1 cellular context compared by ENCODE assay signal in the genomic region with DNA sequence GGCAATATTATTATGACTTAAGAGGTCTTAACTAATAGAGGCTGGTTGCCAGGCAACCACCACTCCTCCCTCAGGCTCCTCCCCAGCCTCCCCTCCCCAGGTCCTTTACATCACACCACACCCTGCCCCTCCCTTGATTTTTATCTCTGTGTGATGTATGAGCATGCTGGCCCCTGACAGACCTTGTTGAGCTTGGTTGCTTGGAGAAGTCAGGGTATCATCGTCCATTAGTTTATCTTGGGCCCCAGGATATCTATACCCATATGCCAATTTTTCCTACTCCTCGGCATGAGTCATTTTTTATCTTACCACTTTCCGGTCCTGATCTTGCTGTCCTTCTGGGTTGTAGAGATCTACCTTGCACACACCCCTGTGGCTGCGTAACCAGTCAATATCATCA.
A peak's percentile ranks its signal among the peaks of the same experiment; 100 is the strongest.
TF ChIP-seq lines count a peak whose summit lies in the region.

No MANE protein-coding gene starts in this region.

TF ChIP-seq in K562, 482 proteins besides CTCF, POLR2A, EP300 and RAD21 (continued from another document and continues in another):
- TF ChIP-seq, protein P1, sequence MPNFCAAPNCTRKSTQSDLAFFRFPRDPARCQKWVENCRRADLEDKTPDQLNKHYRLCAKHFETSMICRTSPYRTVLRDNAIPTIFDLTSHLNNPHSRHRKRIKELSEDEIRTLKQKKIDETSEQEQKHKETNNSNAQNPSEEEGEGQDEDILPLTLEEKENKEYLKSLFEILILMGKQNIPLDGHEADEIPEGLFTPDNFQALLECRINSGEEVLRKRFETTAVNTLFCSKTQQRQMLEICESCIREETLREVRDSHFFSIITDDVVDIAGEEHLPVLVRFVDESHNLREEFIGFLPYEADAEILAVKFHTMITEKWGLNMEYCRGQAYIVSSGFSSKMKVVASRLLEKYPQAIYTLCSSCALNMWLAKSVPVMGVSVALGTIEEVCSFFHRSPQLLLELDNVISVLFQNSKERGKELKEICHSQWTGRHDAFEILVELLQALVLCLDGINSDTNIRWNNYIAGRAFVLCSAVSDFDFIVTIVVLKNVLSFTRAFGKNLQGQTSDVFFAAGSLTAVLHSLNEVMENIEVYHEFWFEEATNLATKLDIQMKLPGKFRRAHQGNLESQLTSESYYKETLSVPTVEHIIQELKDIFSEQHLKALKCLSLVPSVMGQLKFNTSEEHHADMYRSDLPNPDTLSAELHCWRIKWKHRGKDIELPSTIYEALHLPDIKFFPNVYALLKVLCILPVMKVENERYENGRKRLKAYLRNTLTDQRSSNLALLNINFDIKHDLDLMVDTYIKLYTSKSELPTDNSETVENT (CRISPR knock-in tag; IDR thresholded peaks at IDR 0.05), result no peak
- TF ChIP-seq MTA1 (IDR thresholded peaks at IDR 0.05; ENCODE audit: borderline replicate concordance), result 0 out of 2 replicates have a peak, but pooled peaks have one; percentile 44
- TF ChIP-seq GTF2F1 (IDR thresholded peaks at IDR 0.05; ENCODE audit: low read depth, low read length), result no peak
- peak; percentile 73 for TF ChIP-seq HDAC3 (IDR thresholded peaks at IDR 0.05; ENCODE audit: borderline replicate concordance, partially characterized antibody)
- TF ChIP-seq PHB (CRISPR knock-in tag; IDR thresholded peaks at IDR 0.05), result no peak
- peak in 1 of 2 experiments; percentile 62; a peak in 2 of 4 replicates for TF ChIP-seq HDAC1 (IDR thresholded peaks at IDR 0.05)
- TF ChIP-seq GABPA (tag; conservative IDR thresholded peaks at IDR 0.05; ENCODE audit: low read depth), result no peak
- TF ChIP-seq, protein P2, sequence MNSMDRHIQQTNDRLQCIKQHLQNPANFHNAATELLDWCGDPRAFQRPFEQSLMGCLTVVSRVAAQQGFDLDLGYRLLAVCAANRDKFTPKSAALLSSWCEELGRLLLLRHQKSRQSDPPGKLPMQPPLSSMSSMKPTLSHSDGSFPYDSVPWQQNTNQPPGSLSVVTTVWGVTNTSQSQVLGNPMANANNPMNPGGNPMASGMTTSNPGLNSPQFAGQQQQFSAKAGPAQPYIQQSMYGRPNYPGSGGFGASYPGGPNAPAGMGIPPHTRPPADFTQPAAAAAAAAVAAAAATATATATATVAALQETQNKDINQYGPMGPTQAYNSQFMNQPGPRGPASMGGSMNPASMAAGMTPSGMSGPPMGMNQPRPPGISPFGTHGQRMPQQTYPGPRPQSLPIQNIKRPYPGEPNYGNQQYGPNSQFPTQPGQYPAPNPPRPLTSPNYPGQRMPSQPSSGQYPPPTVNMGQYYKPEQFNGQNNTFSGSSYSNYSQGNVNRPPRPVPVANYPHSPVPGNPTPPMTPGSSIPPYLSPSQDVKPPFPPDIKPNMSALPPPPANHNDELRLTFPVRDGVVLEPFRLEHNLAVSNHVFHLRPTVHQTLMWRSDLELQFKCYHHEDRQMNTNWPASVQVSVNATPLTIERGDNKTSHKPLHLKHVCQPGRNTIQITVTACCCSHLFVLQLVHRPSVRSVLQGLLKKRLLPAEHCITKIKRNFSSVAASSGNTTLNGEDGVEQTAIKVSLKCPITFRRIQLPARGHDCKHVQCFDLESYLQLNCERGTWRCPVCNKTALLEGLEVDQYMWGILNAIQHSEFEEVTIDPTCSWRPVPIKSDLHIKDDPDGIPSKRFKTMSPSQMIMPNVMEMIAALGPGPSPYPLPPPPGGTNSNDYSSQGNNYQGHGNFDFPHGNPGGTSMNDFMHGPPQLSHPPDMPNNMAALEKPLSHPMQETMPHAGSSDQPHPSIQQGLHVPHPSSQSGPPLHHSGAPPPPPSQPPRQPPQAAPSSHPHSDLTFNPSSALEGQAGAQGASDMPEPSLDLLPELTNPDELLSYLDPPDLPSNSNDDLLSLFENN (IDR thresholded peaks at IDR 0.05; ENCODE audit: low read depth in 2 of 2, low read length in 2 of 2), result peak in 1 of 2 experiments; percentile 94; a peak in 2 of 4 replicates
- TF ChIP-seq ZNF75A (CRISPR knock-in tag; IDR thresholded peaks at IDR 0.05), result no peak
- TF ChIP-seq FUS (optimal IDR thresholded peaks at IDR 0.05; ENCODE audit: low read depth, low read length), result no peak
- peak; percentile 96 for TF ChIP-seq JUND (IDR thresholded peaks at IDR 0.05; ENCODE audit: borderline replicate concordance, low read depth, low read length)
- peak; percentile 94; the same call in 2 of the 3 replicates for TF ChIP-seq JUND (tag; IDR thresholded peaks at IDR 0.05; ENCODE audit: borderline replicate concordance, low read depth, low read length)
- peak; percentile 98 for TF ChIP-seq FOSL1 (tag; conservative IDR thresholded peaks at IDR 0.05)
- TF ChIP-seq NFE2 (IDR thresholded peaks at IDR 0.05; ENCODE audit: low read depth), result peak; percentile 36; the same call in 1 of the 2 replicates
- TF ChIP-seq NFIC (IDR thresholded peaks at IDR 0.05), result peak; percentile 88
- peak; percentile 27; the same call in 1 of the 2 replicates for TF ChIP-seq ZNF274 (IDR thresholded peaks at IDR 0.05; ENCODE audit: borderline replicate concordance, low read depth, low read length)
- TF ChIP-seq ZNF324 (CRISPR knock-in tag; IDR thresholded peaks at IDR 0.05), result no peak
- no peak for TF ChIP-seq XRCC3 (IDR thresholded peaks at IDR 0.05)
- TF ChIP-seq U2AF1 (optimal IDR thresholded peaks at IDR 0.05; ENCODE audit: low read depth, low read length), result no peak
- TF ChIP-seq, protein P3, sequence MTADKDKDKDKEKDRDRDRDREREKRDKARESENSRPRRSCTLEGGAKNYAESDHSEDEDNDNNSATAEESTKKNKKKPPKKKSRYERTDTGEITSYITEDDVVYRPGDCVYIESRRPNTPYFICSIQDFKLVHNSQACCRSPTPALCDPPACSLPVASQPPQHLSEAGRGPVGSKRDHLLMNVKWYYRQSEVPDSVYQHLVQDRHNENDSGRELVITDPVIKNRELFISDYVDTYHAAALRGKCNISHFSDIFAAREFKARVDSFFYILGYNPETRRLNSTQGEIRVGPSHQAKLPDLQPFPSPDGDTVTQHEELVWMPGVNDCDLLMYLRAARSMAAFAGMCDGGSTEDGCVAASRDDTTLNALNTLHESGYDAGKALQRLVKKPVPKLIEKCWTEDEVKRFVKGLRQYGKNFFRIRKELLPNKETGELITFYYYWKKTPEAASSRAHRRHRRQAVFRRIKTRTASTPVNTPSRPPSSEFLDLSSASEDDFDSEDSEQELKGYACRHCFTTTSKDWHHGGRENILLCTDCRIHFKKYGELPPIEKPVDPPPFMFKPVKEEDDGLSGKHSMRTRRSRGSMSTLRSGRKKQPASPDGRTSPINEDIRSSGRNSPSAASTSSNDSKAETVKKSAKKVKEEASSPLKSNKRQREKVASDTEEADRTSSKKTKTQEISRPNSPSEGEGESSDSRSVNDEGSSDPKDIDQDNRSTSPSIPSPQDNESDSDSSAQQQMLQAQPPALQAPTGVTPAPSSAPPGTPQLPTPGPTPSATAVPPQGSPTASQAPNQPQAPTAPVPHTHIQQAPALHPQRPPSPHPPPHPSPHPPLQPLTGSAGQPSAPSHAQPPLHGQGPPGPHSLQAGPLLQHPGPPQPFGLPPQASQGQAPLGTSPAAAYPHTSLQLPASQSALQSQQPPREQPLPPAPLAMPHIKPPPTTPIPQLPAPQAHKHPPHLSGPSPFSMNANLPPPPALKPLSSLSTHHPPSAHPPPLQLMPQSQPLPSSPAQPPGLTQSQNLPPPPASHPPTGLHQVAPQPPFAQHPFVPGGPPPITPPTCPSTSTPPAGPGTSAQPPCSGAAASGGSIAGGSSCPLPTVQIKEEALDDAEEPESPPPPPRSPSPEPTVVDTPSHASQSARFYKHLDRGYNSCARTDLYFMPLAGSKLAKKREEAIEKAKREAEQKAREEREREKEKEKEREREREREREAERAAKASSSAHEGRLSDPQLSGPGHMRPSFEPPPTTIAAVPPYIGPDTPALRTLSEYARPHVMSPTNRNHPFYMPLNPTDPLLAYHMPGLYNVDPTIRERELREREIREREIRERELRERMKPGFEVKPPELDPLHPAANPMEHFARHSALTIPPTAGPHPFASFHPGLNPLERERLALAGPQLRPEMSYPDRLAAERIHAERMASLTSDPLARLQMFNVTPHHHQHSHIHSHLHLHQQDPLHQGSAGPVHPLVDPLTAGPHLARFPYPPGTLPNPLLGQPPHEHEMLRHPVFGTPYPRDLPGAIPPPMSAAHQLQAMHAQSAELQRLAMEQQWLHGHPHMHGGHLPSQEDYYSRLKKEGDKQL (CRISPR knock-in tag; IDR thresholded peaks at IDR 0.05; ENCODE audit: borderline replicate concordance), result no peak
- TF ChIP-seq ZNF384 (IDR thresholded peaks at IDR 0.05; ENCODE audit: low read depth, low read length), result no peak
- TF ChIP-seq MAFF (IDR thresholded peaks at IDR 0.05; ENCODE audit: low read length), result no peak
- peak; percentile 47; the same call in 1 of the 2 replicates for TF ChIP-seq MBD2 (IDR thresholded peaks at IDR 0.05; ENCODE audit: borderline replicate concordance, low read depth)
- no peak for TF ChIP-seq ZNF830 (CRISPR knock-in tag; IDR thresholded peaks at IDR 0.05)
- no peak for TF ChIP-seq TAF1 (IDR thresholded peaks at IDR 0.05; ENCODE audit: control insufficient read depth, extremely low read depth, insufficient read depth, low read length, severe bottlenecking)
- peak in 1 of 2 experiments; percentile 73; a peak in 2 of 4 replicates for TF ChIP-seq RCOR1 (IDR thresholded peaks at IDR 0.05; ENCODE audit: borderline replicate concordance in 1 of 2, low read depth in 2 of 2, low read length in 2 of 2)
- TF ChIP-seq ZC3H8 (IDR thresholded peaks at IDR 0.05), result no peak
- TF ChIP-seq, protein P4, sequence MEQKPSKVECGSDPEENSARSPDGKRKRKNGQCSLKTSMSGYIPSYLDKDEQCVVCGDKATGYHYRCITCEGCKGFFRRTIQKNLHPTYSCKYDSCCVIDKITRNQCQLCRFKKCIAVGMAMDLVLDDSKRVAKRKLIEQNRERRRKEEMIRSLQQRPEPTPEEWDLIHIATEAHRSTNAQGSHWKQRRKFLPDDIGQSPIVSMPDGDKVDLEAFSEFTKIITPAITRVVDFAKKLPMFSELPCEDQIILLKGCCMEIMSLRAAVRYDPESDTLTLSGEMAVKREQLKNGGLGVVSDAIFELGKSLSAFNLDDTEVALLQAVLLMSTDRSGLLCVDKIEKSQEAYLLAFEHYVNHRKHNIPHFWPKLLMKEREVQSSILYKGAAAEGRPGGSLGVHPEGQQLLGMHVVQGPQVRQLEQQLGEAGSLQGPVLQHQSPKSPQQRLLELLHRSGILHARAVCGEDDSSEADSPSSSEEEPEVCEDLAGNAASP (IDR thresholded peaks at IDR 0.05), result no peak
- TF ChIP-seq, protein P5, sequence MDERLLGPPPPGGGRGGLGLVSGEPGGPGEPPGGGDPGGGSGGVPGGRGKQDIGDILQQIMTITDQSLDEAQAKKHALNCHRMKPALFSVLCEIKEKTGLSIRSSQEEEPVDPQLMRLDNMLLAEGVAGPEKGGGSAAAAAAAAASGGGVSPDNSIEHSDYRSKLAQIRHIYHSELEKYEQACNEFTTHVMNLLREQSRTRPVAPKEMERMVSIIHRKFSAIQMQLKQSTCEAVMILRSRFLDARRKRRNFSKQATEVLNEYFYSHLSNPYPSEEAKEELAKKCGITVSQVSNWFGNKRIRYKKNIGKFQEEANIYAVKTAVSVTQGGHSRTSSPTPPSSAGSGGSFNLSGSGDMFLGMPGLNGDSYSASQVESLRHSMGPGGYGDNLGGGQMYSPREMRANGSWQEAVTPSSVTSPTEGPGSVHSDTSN (CRISPR knock-in tag; IDR thresholded peaks at IDR 0.05; ENCODE audit: low read depth), result no peak
- TF ChIP-seq, protein P5 (tag; conservative IDR thresholded peaks at IDR 0.05; ENCODE audit: low read depth), result peak; percentile 36; the same call in 1 of the 2 replicates
- peak; percentile 18; the same call in 1 of the 2 replicates for TF ChIP-seq BCOR (IDR thresholded peaks at IDR 0.05)
- TF ChIP-seq, protein P6, sequence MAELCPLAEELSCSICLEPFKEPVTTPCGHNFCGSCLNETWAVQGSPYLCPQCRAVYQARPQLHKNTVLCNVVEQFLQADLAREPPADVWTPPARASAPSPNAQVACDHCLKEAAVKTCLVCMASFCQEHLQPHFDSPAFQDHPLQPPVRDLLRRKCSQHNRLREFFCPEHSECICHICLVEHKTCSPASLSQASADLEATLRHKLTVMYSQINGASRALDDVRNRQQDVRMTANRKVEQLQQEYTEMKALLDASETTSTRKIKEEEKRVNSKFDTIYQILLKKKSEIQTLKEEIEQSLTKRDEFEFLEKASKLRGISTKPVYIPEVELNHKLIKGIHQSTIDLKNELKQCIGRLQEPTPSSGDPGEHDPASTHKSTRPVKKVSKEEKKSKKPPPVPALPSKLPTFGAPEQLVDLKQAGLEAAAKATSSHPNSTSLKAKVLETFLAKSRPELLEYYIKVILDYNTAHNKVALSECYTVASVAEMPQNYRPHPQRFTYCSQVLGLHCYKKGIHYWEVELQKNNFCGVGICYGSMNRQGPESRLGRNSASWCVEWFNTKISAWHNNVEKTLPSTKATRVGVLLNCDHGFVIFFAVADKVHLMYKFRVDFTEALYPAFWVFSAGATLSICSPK (IDR thresholded peaks at IDR 0.05; ENCODE audit: borderline replicate concordance), result no peak
- TF ChIP-seq ZEB2 (IDR thresholded peaks at IDR 0.05), result peak; percentile 68; the same call in 1 of the 2 replicates
- TF ChIP-seq PTBP1 (IDR thresholded peaks at IDR 0.05; ENCODE audit: low read depth, low read length), result no peak
- TF ChIP-seq KHSRP (IDR thresholded peaks at IDR 0.05), result peak; percentile 49; the same call in 1 of the 2 replicates
- no peak for TF ChIP-seq ZNF444 (CRISPR knock-in tag; IDR thresholded peaks at IDR 0.05)
- TF ChIP-seq MIER1 (IDR thresholded peaks at IDR 0.05; ENCODE audit: low read depth), result no peak
- TF ChIP-seq POLR3G (IDR thresholded peaks at IDR 0.05; ENCODE audit: extremely low read depth, insufficient read length, insufficient replicate concordance), result no peak
- TF ChIP-seq EHMT2 (IDR thresholded peaks at IDR 0.05), result peak; percentile 59; the same call in 1 of the 2 replicates
- TF ChIP-seq SRSF1 (IDR thresholded peaks at IDR 0.05; ENCODE audit: low read depth, low read length), result no peak
- TF ChIP-seq, protein P7, sequence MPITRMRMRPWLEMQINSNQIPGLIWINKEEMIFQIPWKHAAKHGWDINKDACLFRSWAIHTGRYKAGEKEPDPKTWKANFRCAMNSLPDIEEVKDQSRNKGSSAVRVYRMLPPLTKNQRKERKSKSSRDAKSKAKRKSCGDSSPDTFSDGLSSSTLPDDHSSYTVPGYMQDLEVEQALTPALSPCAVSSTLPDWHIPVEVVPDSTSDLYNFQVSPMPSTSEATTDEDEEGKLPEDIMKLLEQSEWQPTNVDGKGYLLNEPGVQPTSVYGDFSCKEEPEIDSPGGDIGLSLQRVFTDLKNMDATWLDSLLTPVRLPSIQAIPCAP (CRISPR knock-in tag; IDR thresholded peaks at IDR 0.05; ENCODE audit: borderline replicate concordance), result no peak
- TF ChIP-seq PRPF4 (IDR thresholded peaks at IDR 0.05; ENCODE audit: insufficient read depth, low read depth, low read length, poor library complexity, severe bottlenecking), result no peak
- TF ChIP-seq BCL6 (CRISPR knock-in tag; IDR thresholded peaks at IDR 0.05), result no peak
- no peak for TF ChIP-seq NELFE (IDR thresholded peaks at IDR 0.05; ENCODE audit: insufficient read depth, insufficient read length)
- no peak for TF ChIP-seq KAT8 (IDR thresholded peaks at IDR 0.05; ENCODE audit: low read depth)
- TF ChIP-seq FOXJ3 (CRISPR knock-in tag; IDR thresholded peaks at IDR 0.05), result peak; percentile 63; the same call in 1 of the 2 replicates
- TF ChIP-seq CAMTA2 (CRISPR knock-in tag; conservative IDR thresholded peaks at IDR 0.05), result no peak
- TF ChIP-seq MEF2D (tag; conservative IDR thresholded peaks at IDR 0.05; ENCODE audit: low read depth), result no peak
- TF ChIP-seq PRMT5 (CRISPR knock-in tag; IDR thresholded peaks at IDR 0.05), result no peak
